9 cellular contexts compared by ENCODE assay signal in genomic region chr9:120366646-120367019, GRCh38.
A peak's percentile ranks its signal among the peaks of the same experiment; 100 is the strongest.
DNase-seq lines count a peak whose midpoint lies in the region; ATAC-seq lines count a peak whose summit lies in the region.
"Had no signal": no experiment of that assay in that cellular context is flagged by ENCODE, and none has a peak within 500 bp of the region (broad histone marks: within the 10 kb centered on the region; RNA-seq: fewer than 3 reads in every experiment).

No MANE protein-coding gene starts in this region.

- intact Hi-C loops in posterior vena cava (cut with DNase I) = no loop called here

- no peaks in the 10 kb centered on the region for H3K36me3 ChIP-seq in H7 (replicated peaks; ENCODE audit: control insufficient read depth, insufficient read depth, low read length)

- ATAC-seq in GM21528 (IDR thresholded peaks at IDR 0.05; ENCODE audit: low FRiP score, unreplicated experiment) (no peak), HG02610 (IDR thresholded peaks at IDR 0.05; ENCODE audit: unreplicated experiment) (no peak), HG02981 (IDR thresholded peaks at IDR 0.05; ENCODE audit: unreplicated experiment) (no peak)

- DNase-seq in H7 = peak; percentile 80
- DNase-seq in SW480 (ENCODE audit: low spot score) = peak; percentile 56
- DNase-seq in glomerular visceral epithelial cell (ENCODE audit: extremely low spot score) = peak; percentile 96
- DNase-seq in renal cortical epithelial cell (ENCODE audit: low read depth) = peak; percentile 94
- DNase-seq in posterior vena cava (ENCODE audit: low spot score) = no peak
- DNase-seq: NCI-H526 had no signal

- H3K27me3 ChIP-seq in H7 (ENCODE audit: control insufficient read depth, insufficient read depth, low read length) = no peaks in the 10 kb centered on the region

- H3K4me3 ChIP-seq in H7 (ENCODE audit: insufficient read depth, low read depth, low read length) = no peak overlapping the region
